Comparison of ENCODE assay signal across 14 cellular contexts in the genomic region with DNA sequence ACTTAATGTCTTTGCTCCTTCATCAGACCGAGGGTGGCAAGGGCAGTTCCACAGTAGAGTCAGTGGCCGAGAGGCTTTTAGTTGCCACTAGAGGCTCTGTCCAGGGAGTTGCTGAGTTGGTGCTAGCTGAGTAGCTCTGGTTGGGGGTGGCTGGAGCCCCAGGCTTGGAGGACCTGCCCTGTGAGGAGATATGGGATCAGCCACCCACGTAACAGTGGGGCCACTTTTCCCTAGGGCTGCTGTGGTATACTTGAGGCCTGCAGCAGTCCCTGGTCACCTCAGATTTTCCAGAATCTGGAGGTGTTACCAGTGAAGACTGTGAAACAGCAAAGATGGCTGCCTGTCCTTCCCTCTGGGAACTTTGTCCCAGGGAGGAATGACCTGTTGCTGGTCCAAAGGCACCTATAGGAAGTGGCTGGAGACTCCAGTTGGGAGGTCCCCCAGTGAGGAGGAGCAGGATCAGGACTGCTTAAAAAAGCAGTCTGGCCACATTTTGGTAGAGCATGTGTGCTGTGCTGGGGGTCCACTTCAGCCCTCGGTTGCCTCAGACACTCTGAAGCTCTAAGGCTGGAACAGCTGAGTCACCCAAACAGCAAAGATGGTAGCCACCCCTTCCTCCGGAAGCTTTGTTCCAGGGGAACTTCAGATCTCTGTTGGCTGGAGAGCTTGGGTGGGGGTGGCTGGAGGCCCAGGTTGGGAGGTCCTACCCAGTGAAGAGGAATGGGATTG.
DNase-seq lines count a peak whose midpoint lies in the region; ATAC-seq and TF ChIP-seq lines count a peak whose summit lies in the region.
"Had no signal": no experiment of that assay in that cellular context is flagged by ENCODE, and none has a peak within 500 bp of the region (broad histone marks: within the 10 kb centered on the region; RNA-seq: fewer than 3 reads in every experiment).

No MANE protein-coding gene starts in this region.

- H3K4me3 ChIP-seq in WERI-Rb-1 (ENCODE audit: low read depth, low read length) (no peak overlapping the region), heart right ventricle (no peak overlapping the region)

- POLR2A ChIA-PET in activated CD8-positive, alpha-beta T cell treated with anti-CD3 and anti-CD28 coated beads for 36 hours (lab: Charles Lee) = interaction anchor here (0.5 kb wide), 1 partner anchor 19 kb away, joined by 3 read pairs; no protein-coding TSS in a partner anchor
- POLR2A ChIA-PET in activated CD8-positive, alpha-beta T cell treated with anti-CD3 and anti-CD28 coated beads, Interleukin-2, amount 10 ng/mL, durations not matched to agents 7 days and 5 days (lab: Charles Lee) = no interaction called here

- peaks cover 26% of the 10 kb centered on the region for H3K36me3 Mint-ChIP-seq in activated CD8-positive, alpha-beta T cell treated with anti-CD3 and anti-CD28 coated beads for 36 hours (ENCODE audit: low read depth)
- H3K36me3 Mint-ChIP-seq in activated CD8-positive, alpha-beta T cell treated with anti-CD3 and anti-CD28 coated beads, Interleukin-2, amount 10 ng/mL, durations not matched to agents 7 days and 5 days (ENCODE audit: low read depth) = peaks cover 26% of the 10 kb centered on the region
- peaks cover 32% of the 10 kb centered on the region for H3K36me3 Mint-ChIP-seq in stimulated activated memory B cell treated with anti-CD40 and anti-IgM and Interleukin-4, amounts not matched to agents 10 μg/mL and 1 μg/mL and 100 μg/mL, for 72 hours

- H3K9me3 ChIP-seq in WERI-Rb-1 (ENCODE audit: severe bottlenecking) = peaks cover 12% of the 10 kb centered on the region
- peaks cover 0 to 31% (median 13%) of the 10 kb centered on the region in 11 donors for H3K9me3 ChIP-seq in heart right ventricle

- intact Hi-C loops in activated CD8-positive, alpha-beta T cell treated with anti-CD3 and anti-CD28 coated beads for 36 hours (cut with micrococcal nuclease) = no loop called here
- intact Hi-C loops in heart right ventricle (cut with DNase I) = no loop called here

- H3K4me3 Mint-ChIP-seq in activated CD8-positive, alpha-beta T cell treated with anti-CD3 and anti-CD28 coated beads for 36 hours = no peak overlapping the region
- no peak overlapping the region for H3K4me3 Mint-ChIP-seq in activated CD8-positive, alpha-beta T cell treated with anti-CD3 and anti-CD28 coated beads, Interleukin-2, amount 10 ng/mL, durations not matched to agents 7 days and 5 days
- H3K4me3 Mint-ChIP-seq in stimulated activated memory B cell treated with anti-CD40 and anti-IgM and Interleukin-4, amounts not matched to agents 10 μg/mL and 1 μg/mL and 100 μg/mL, for 72 hours = no peak overlapping the region
- H3K4me3 Mint-ChIP-seq: dendritic cell treated with granulocyte-macrophage colony-stimulating factor and Interleukin-4, amounts not matched to agents 40 ng/mL and 50 ng/mL, for 4 days had no signal

- no peaks in the 10 kb centered on the region for H3K27me3 Mint-ChIP-seq in activated CD8-positive, alpha-beta T cell treated with anti-CD3 and anti-CD28 coated beads for 36 hours
- no peaks in the 10 kb centered on the region for H3K27me3 Mint-ChIP-seq in activated CD8-positive, alpha-beta T cell treated with anti-CD3 and anti-CD28 coated beads, Interleukin-2, amount 10 ng/mL, durations not matched to agents 7 days and 5 days (ENCODE audit: low read depth)
- no peaks in the 10 kb centered on the region for H3K27me3 Mint-ChIP-seq in stimulated activated memory B cell treated with anti-CD40 and anti-IgM and Interleukin-4, amounts not matched to agents 10 μg/mL and 1 μg/mL and 100 μg/mL, for 72 hours
- H3K27me3 Mint-ChIP-seq: dendritic cell treated with granulocyte-macrophage colony-stimulating factor and Interleukin-4, amounts not matched to agents 40 ng/mL and 50 ng/mL, for 4 days had no signal

- H3K4me1 ChIP-seq in heart right ventricle = peaks cover 2 to 74% (median 40%) of the 10 kb centered on the region in 9 donors

- TF ChIP-seq CTCF in activated CD8-positive, alpha-beta T cell treated with anti-CD3 and anti-CD28 coated beads for 36 hours (IDR thresholded peaks at IDR 0.05) = no peak
- TF ChIP-seq CTCF in WERI-Rb-1 (IDR thresholded peaks at IDR 0.05; ENCODE audit: low read depth, low read length) = 0 out of 2 replicates have a peak, but pooled peaks have one; percentile 13
- no peak for TF ChIP-seq CTCF in heart right ventricle (IDR thresholded peaks at IDR 0.05)

- H3K9me3 Mint-ChIP-seq in activated CD8-positive, alpha-beta T cell treated with anti-CD3 and anti-CD28 coated beads for 36 hours = peaks cover 27% of the 10 kb centered on the region
- peaks cover 36% of the 10 kb centered on the region for H3K9me3 Mint-ChIP-seq in activated CD8-positive, alpha-beta T cell treated with anti-CD3 and anti-CD28 coated beads, Interleukin-2, amount 10 ng/mL, durations not matched to agents 7 days and 5 days (ENCODE audit: insufficient read depth)
- H3K9me3 Mint-ChIP-seq in stimulated activated memory B cell treated with anti-CD40 and anti-IgM and Interleukin-4, amounts not matched to agents 10 μg/mL and 1 μg/mL and 100 μg/mL, for 72 hours = peaks cover 13% of the 10 kb centered on the region

- H3K27ac ChIP-seq in WERI-Rb-1 (peak overlapping the region; percentile 81), heart right ventricle (peak overlapping the region in 5 of 10 donors; percentile 2 to 53 (median 21))
- H3K27ac ChIP-seq: VCaP had no signal

- peaks cover 50% of the 10 kb centered on the region for H3K4me1 Mint-ChIP-seq in activated CD8-positive, alpha-beta T cell treated with anti-CD3 and anti-CD28 coated beads for 36 hours (ENCODE audit: low read depth)
- no peaks in the 10 kb centered on the region for H3K4me1 Mint-ChIP-seq in activated CD8-positive, alpha-beta T cell treated with anti-CD3 and anti-CD28 coated beads, Interleukin-2, amount 10 ng/mL, durations not matched to agents 7 days and 5 days (ENCODE audit: low read depth)
- peaks cover 94% of the 10 kb centered on the region for H3K4me1 Mint-ChIP-seq in stimulated activated memory B cell treated with anti-CD40 and anti-IgM and Interleukin-4, amounts not matched to agents 10 μg/mL and 1 μg/mL and 100 μg/mL, for 72 hours

- H3K27me3 ChIP-seq in WERI-Rb-1 (ENCODE audit: insufficient read depth, low read depth, severe bottlenecking) (no peaks in the 10 kb centered on the region), heart right ventricle (no peaks in the 10 kb centered on the region)

- 74 to 88% methylated on average over 5 of the region's 5 CpGs for WGBS in heart right ventricle, 2 donors

- H3K36me3 ChIP-seq in WERI-Rb-1 = no peaks in the 10 kb centered on the region; the same call in 1 of the 2 replicates
- no peaks in the 10 kb centered on the region for H3K36me3 ChIP-seq in heart right ventricle

- no peak for ATAC-seq in activated CD8-positive, alpha-beta T cell treated with anti-CD3 and anti-CD28 coated beads for 36 hours
- no peak for ATAC-seq in activated CD8-positive, alpha-beta T cell treated with anti-CD3 and anti-CD28 coated beads, Interleukin-2, amount 10 ng/mL, durations not matched to agents 7 days and 5 days
- ATAC-seq in heart right ventricle (peak in 5 of 8 donors; percentile 16 to 53 (median 25)), HG03025 (IDR thresholded peaks at IDR 0.05; ENCODE audit: low FRiP score, unreplicated experiment) (no peak), GM21717 (IDR thresholded peaks at IDR 0.05; ENCODE audit: unreplicated experiment) (no peak)
- ATAC-seq in stimulated activated memory B cell treated with anti-CD40 and anti-IgM and Interleukin-4, amounts not matched to agents 10 μg/mL and 1 μg/mL and 100 μg/mL, for 72 hours = no peak

- DNase-seq in activated CD8-positive, alpha-beta T cell treated with anti-CD3 and anti-CD28 coated beads for 36 hours = peak; percentile 16
- no peak for DNase-seq in activated CD8-positive, alpha-beta T cell treated with anti-CD3 and anti-CD28 coated beads, Interleukin-2, amount 10 ng/mL, durations not matched to agents 7 days and 5 days
- DNase-seq in WERI-Rb-1 = no peak
- DNase-seq in heart right ventricle = no peak
- no peak for DNase-seq in cerebellar cortex (ENCODE audit: low spot score)
- DNase-seq: anterior cingulate cortex, NCI-H2171, occipital lobe, small intestine had no signal

- H3K27ac Mint-ChIP-seq in activated CD8-positive, alpha-beta T cell treated with anti-CD3 and anti-CD28 coated beads for 36 hours = peak overlapping the region; percentile 22
- no peak overlapping the region for H3K27ac Mint-ChIP-seq in activated CD8-positive, alpha-beta T cell treated with anti-CD3 and anti-CD28 coated beads, Interleukin-2, amount 10 ng/mL, durations not matched to agents 7 days and 5 days
- H3K27ac Mint-ChIP-seq in stimulated activated memory B cell treated with anti-CD40 and anti-IgM and Interleukin-4, amounts not matched to agents 10 μg/mL and 1 μg/mL and 100 μg/mL, for 72 hours = peak overlapping the region; percentile 92
- H3K27ac Mint-ChIP-seq: dendritic cell treated with granulocyte-macrophage colony-stimulating factor and Interleukin-4, amounts not matched to agents 40 ng/mL and 50 ng/mL, for 4 days had no signal

- CTCF ChIA-PET in activated CD8-positive, alpha-beta T cell treated with anti-CD3 and anti-CD28 coated beads for 36 hours (lab: Charles Lee) = interaction anchor here (0.7 to 1.6 kb wide), 3 partner anchors 33 to 79 kb away, joined by 3 read pairs; no protein-coding TSS in a partner anchor
- CTCF ChIA-PET in activated CD8-positive, alpha-beta T cell treated with anti-CD3 and anti-CD28 coated beads, Interleukin-2, amount 10 ng/mL, durations not matched to agents 7 days and 5 days (lab: Charles Lee) = no interaction called here

Comparison
In these comparisons a context has a peak if more than half of its experiments do, and no peak if none do; other contexts are left out.
1. ATAC-seq: peak in heart right ventricle (5 of 8); none in activated CD8-positive, alpha-beta T cell treated with anti-CD3 and anti-CD28 coated beads for 36 hours (single experiment), activated CD8-positive, alpha-beta T cell treated with anti-CD3 and anti-CD28 coated beads, Interleukin-2, amount 10 ng/mL, durations not matched to agents 7 days and 5 days (single experiment), stimulated activated memory B cell treated with anti-CD40 and anti-IgM and Interleukin-4, amounts not matched to agents 10 μg/mL and 1 μg/mL and 100 μg/mL, for 72 hours (single experiment), HG03025 (single experiment) and GM21717 (single experiment).